ENCODE assay signal across 14 cellular contexts in genomic region chr10:114523876-114524275, GRCh38.
DNase-seq lines count a peak whose midpoint lies in the region; ATAC-seq and TF ChIP-seq lines count a peak whose summit lies in the region.
"Had no signal": no experiment of that assay in that cellular context is flagged by ENCODE, and none has a peak within 500 bp of the region (broad histone marks: within the 10 kb centered on the region; RNA-seq: fewer than 3 reads in every experiment).

No MANE protein-coding gene starts in this region.

- H3K36me3 ChIP-seq in left ventricle myocardium inferior: peaks cover 22% of the 10 kb centered on the region
- H3K36me3 ChIP-seq: cardiac muscle cell had no signal

- no peaks in the 10 kb centered on the region for H3K9me3 Mint-ChIP-seq in activated CD8-positive, alpha-beta T cell treated with anti-CD3 and anti-CD28 coated beads, Interleukin-2, amount 10 ng/mL, durations not matched to agents 7 days and 5 days (ENCODE audit: insufficient read depth)
- H3K9me3 Mint-ChIP-seq in memory B cell: no peaks in the 10 kb centered on the region

- peak overlapping the region; percentile 75 for H3K27ac ChIP-seq in left ventricle myocardium inferior (replicated peaks)
- H3K27ac ChIP-seq: cardiac muscle cell, GM23248 had no signal

- no peaks in the 10 kb centered on the region for H3K27me3 Mint-ChIP-seq in activated CD8-positive, alpha-beta T cell treated with anti-CD3 and anti-CD28 coated beads, Interleukin-2, amount 10 ng/mL, durations not matched to agents 7 days and 5 days (ENCODE audit: low read depth)
- H3K27me3 Mint-ChIP-seq in memory B cell: no peaks in the 10 kb centered on the region

- ATAC-seq in left cardiac atrium: no peak
- peak; percentile 20 for ATAC-seq in activated CD8-positive, alpha-beta T cell treated with anti-CD3 and anti-CD28 coated beads, Interleukin-2, amount 10 ng/mL, durations not matched to agents 7 days and 5 days
- ATAC-seq in memory B cell (ENCODE audit: low read depth): no peak

- intact Hi-C loops in left ventricle myocardium inferior (cut with micrococcal nuclease): no loop called here
- intact Hi-C loops in left cardiac atrium (cut with DNase I): loop anchor here in 1 of 2 donors (5.0 kb wide), 1 partner anchor 42 kb away; no protein-coding TSS in a partner anchor
- intact Hi-C loops in posterior cingulate gyrus (cut with DNase I): no loop called here

- POLR2A ChIA-PET in activated CD8-positive, alpha-beta T cell treated with anti-CD3 and anti-CD28 coated beads, Interleukin-2, amount 10 ng/mL, durations not matched to agents 7 days and 5 days (lab: Charles Lee): interaction anchor here (1.1 to 5.9 kb wide), 3 partner anchors 20 to 29 kb away, joined by 3 to 226 read pairs (median 9); no protein-coding TSS in a partner anchor

- H3K27me3 ChIP-seq in left ventricle myocardium inferior (ENCODE audit: low read depth): no peaks in the 10 kb centered on the region
- H3K27me3 ChIP-seq: cardiac muscle cell had no signal

- peak overlapping the region; percentile 58 for H3K4me3 ChIP-seq in left ventricle myocardium inferior
- H3K4me3 ChIP-seq: cardiac muscle cell, GM23248, lung had no signal

- peaks cover 90% of the 10 kb centered on the region for H3K4me1 Mint-ChIP-seq in activated CD8-positive, alpha-beta T cell treated with anti-CD3 and anti-CD28 coated beads, Interleukin-2, amount 10 ng/mL, durations not matched to agents 7 days and 5 days (ENCODE audit: low read depth)
- H3K4me1 Mint-ChIP-seq in memory B cell: peaks cover 54% of the 10 kb centered on the region

- TF ChIP-seq CTCF in left ventricle myocardium inferior (IDR thresholded peaks at IDR 0.05; ENCODE audit: borderline replicate concordance): no peak

- no peaks in the 10 kb centered on the region for H3K9me3 ChIP-seq in left ventricle myocardium inferior (replicated peaks)

- H3K27ac Mint-ChIP-seq in activated CD8-positive, alpha-beta T cell treated with anti-CD3 and anti-CD28 coated beads, Interleukin-2, amount 10 ng/mL, durations not matched to agents 7 days and 5 days: peak overlapping the region; percentile 69
- H3K27ac Mint-ChIP-seq in memory B cell: peak overlapping the region; percentile 72

- H3K4me3 Mint-ChIP-seq in activated CD8-positive, alpha-beta T cell treated with anti-CD3 and anti-CD28 coated beads, Interleukin-2, amount 10 ng/mL, durations not matched to agents 7 days and 5 days: peak overlapping the region; percentile 84
- H3K4me3 Mint-ChIP-seq in memory B cell: peak overlapping the region; percentile 95

- CTCF ChIA-PET in activated CD8-positive, alpha-beta T cell treated with anti-CD3 and anti-CD28 coated beads, Interleukin-2, amount 10 ng/mL, durations not matched to agents 7 days and 5 days (lab: Charles Lee): interaction anchor here (0.8 to 18.7 kb wide), 10 partner anchors 9 to 298 kb away, joined by 3 to 421 read pairs (median 11); partner anchors contain the start of gene FHIP2A

- no peak for DNase-seq in left ventricle myocardium inferior
- no peak for DNase-seq in left cardiac atrium
- peak; percentile 66 for DNase-seq in activated CD8-positive, alpha-beta T cell treated with anti-CD3 and anti-CD28 coated beads, Interleukin-2, amount 10 ng/mL, durations not matched to agents 7 days and 5 days
- DNase-seq in memory B cell (ENCODE audit: low spot score in 2 of 2): no peak
- no peak for DNase-seq in inferior parietal cortex (ENCODE audit: extremely low spot score)
- DNase-seq in AG08395 (ENCODE audit: low spot score): no peak
- no peak for DNase-seq in posterior cingulate gyrus
- DNase-seq in SIG-M5 (lab: John Stamatoyannopoulos, UW): no peak
- DNase-seq: erythroblast; GM23248; MV-4-11; stimulated activated CD4-positive, alpha-beta T cell treated with anti-CD3 and anti-CD28 coated beads, Interleukin-15, amount 100 ng/mL, for 24 hours had no signal

- peaks cover 100% of the 10 kb centered on the region for H3K4me1 ChIP-seq in left ventricle myocardium inferior

- peaks cover 18% of the 10 kb centered on the region for H3K36me3 Mint-ChIP-seq in activated CD8-positive, alpha-beta T cell treated with anti-CD3 and anti-CD28 coated beads, Interleukin-2, amount 10 ng/mL, durations not matched to agents 7 days and 5 days (ENCODE audit: low read depth)
- H3K36me3 Mint-ChIP-seq in memory B cell: peaks cover 16% of the 10 kb centered on the region
